ENCODE assay signal across 8 cellular contexts in genomic region chr12:93467351-93468007, GRCh38. TPM values are rescaled to one million over a fixed set of nuclear protein-coding genes. Genes with fewer than 3 reads are reported as not detected.
A peak's percentile ranks its signal among the peaks of the same experiment; 100 is the strongest.
DNase-seq lines count a peak whose midpoint lies in the region; ATAC-seq and TF ChIP-seq lines count a peak whose summit lies in the region.

MRPL42 (plus strand) TSS chr12:93467514; CDS start chr12:93469286, 1,772 bp downstream.

- peaks cover 18 to 23% of the 10 kb centered on the region in 2 donors for H3K36me3 Mint-ChIP-seq in activated naive CD4-positive, alpha-beta T cell treated with anti-CD3 and anti-CD28 coated beads, Interleukin-2, amount 50 U/mL, for 72 hours
- no peaks in the 10 kb centered on the region for H3K36me3 Mint-ChIP-seq in glutamatergic neuron (ENCODE audit: unreplicated experiment)
- H3K36me3 Mint-ChIP-seq in osteocyte (ENCODE audit: unreplicated experiment), result peaks cover 14% of the 10 kb centered on the region

- 1% methylated on average over 36 of the region's 36 CpGs for WGBS in thymus

- no peaks in the 10 kb centered on the region for H3K27me3 ChIP-seq in thymus (ENCODE audit: control insufficient read depth, insufficient read depth)

- H3K4me1 Mint-ChIP-seq in glutamatergic neuron (ENCODE audit: low read depth, unreplicated experiment) (peaks cover 18% of the 10 kb centered on the region), osteocyte (ENCODE audit: unreplicated experiment) (peaks cover 24% of the 10 kb centered on the region)

- peaks cover 10% of the 10 kb centered on the region for H3K27me3 Mint-ChIP-seq in glutamatergic neuron (ENCODE audit: unreplicated experiment)
- H3K27me3 Mint-ChIP-seq in osteocyte (ENCODE audit: unreplicated experiment), result no peaks in the 10 kb centered on the region

- H3K4me3 ChIP-seq in thymus (ENCODE audit: low read length), result peak within 1 kb of the TSS; percentile 96

- H3K4me3 Mint-ChIP-seq in glutamatergic neuron (ENCODE audit: unreplicated experiment) (peak within 1 kb of the TSS; percentile 98), osteocyte (ENCODE audit: unreplicated experiment) (peak within 1 kb of the TSS; percentile 89)

- no peaks in the 10 kb centered on the region for H3K9me3 Mint-ChIP-seq in activated naive CD4-positive, alpha-beta T cell treated with anti-CD3 and anti-CD28 coated beads, Interleukin-2, amount 50 U/mL, for 72 hours
- H3K9me3 Mint-ChIP-seq in glutamatergic neuron (ENCODE audit: unreplicated experiment) (peaks cover 8% of the 10 kb centered on the region), osteocyte (ENCODE audit: unreplicated experiment) (no peaks in the 10 kb centered on the region)

- H3K9me3 ChIP-seq in thymus (ENCODE audit: control insufficient read depth), result no peaks in the 10 kb centered on the region

- peak within 1 kb of the TSS; percentile 93 to 97 for H3K27ac Mint-ChIP-seq in activated naive CD4-positive, alpha-beta T cell treated with anti-CD3 and anti-CD28 coated beads, Interleukin-2, amount 50 U/mL, for 72 hours
- H3K27ac Mint-ChIP-seq in glutamatergic neuron (ENCODE audit: unreplicated experiment) (peak within 1 kb of the TSS; percentile 100), osteocyte (ENCODE audit: unreplicated experiment) (peak within 1 kb of the TSS; percentile 94)

- TF ChIP-seq POLR2A in GM10847 (IDR thresholded peaks at IDR 0.05; ENCODE audit: extremely low read depth, insufficient read length), result peak; percentile 64

- peak; percentile 89 for ATAC-seq in HG02588 (IDR thresholded peaks at IDR 0.05; ENCODE audit: unreplicated experiment)
- peak; percentile 93 to 95 for ATAC-seq in activated naive CD4-positive, alpha-beta T cell treated with anti-CD3 and anti-CD28 coated beads, Interleukin-2, amount 50 U/mL, for 72 hours

- H3K27ac ChIP-seq in thymus (ENCODE audit: low read depth), result peak within 1 kb of the TSS; percentile 96

- peaks cover 10% of the 10 kb centered on the region for H3K4me1 ChIP-seq in thymus (ENCODE audit: control insufficient read depth, insufficient read depth, low read length)

- peaks cover 4% of the 10 kb centered on the region for H3K36me3 ChIP-seq in thymus (ENCODE audit: control insufficient read depth, insufficient read depth)

- DNase-seq in NCI-H1048 (lab: John Stamatoyannopoulos, UW), result peak; percentile 89
- peak; percentile 38 for DNase-seq in SKM-1 (lab: John Stamatoyannopoulos, UW; ENCODE audit: unreplicated experiment)
- peak; percentile 91 to 93 for DNase-seq in activated naive CD4-positive, alpha-beta T cell treated with anti-CD3 and anti-CD28 coated beads, Interleukin-2, amount 50 U/mL, for 72 hours (ENCODE audit: low spot score in 2 of 2)
- DNase-seq in glutamatergic neuron, result peak; percentile 95
- DNase-seq in osteocyte (ENCODE audit: extremely low spot score, unreplicated experiment), result peak; percentile 96

- TF ChIP-seq CTCF in glutamatergic neuron (IDR thresholded peaks at IDR 0.05; ENCODE audit: partially characterized antibody, unreplicated experiment), result peak; percentile 79
- peak; percentile 88 for TF ChIP-seq CTCF in osteocyte (IDR thresholded peaks at IDR 0.05)

RNA-seq across cellular contexts. Expression of gene MRPL42, which starts in this region (rescaled TPM):
- 10 to 100 TPM; 60.9 to 64.0 TPM for total RNA-seq in activated naive CD4-positive, alpha-beta T cell treated with anti-CD3 and anti-CD28 coated beads, Interleukin-2, amount 50 U/mL, for 72 hours
- total RNA-seq in glutamatergic neuron (ENCODE audit: unreplicated experiment) (82.7 TPM), osteocyte (52.2 and 55.8 TPM in 2 replicates)
- 38.2 TPM for polyA plus RNA-seq in thymus

Comparison
In these comparisons a context has a peak if more than half of its experiments do, and no peak if none do; other contexts are left out.
1. Peak in every context shown above with its lines: DNase-seq, ATAC-seq, H3K4me3 ChIP-seq and H3K27ac ChIP-seq.
2. DNase-seq: peak in every context shown above with its lines; median percentile 96 in osteocyte; 95 in glutamatergic neuron; 92 in activated naive CD4-positive, alpha-beta T cell treated with anti-CD3 and anti-CD28 coated beads, Interleukin-2, amount 50 U/mL, for 72 hours; 89 in NCI-H1048; 38 in SKM-1.